Comparison of ENCODE assay signal across 9 cellular contexts in the genomic region with DNA sequence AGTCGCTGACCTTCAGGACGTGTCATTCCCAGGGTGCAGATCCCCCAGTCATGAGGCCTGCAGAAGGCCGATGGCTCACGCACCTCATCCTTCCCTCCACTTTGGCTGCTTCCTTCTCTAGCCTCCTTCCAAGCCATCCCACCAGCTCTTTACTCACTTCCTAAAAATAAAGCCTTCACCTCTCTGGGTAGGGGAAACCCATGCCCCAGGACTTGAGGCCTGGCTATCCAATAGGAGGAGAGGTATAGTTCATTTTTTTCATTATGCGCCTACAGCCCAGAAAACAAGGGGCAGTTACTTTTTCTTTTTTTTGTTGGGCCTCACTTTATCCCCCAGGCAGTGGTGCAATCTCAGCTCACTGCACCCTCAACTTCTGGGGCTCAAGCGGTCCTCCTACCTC.
A peak's percentile ranks its signal among the peaks of the same experiment; 100 is the strongest.
DNase-seq lines count a peak whose midpoint lies in the region; ATAC-seq and TF ChIP-seq lines count a peak whose summit lies in the region.
"Had no signal": no experiment of that assay in that cellular context is flagged by ENCODE, and none has a peak within 500 bp of the region (broad histone marks: within the 10 kb centered on the region; RNA-seq: fewer than 3 reads in every experiment).

No MANE protein-coding gene starts in this region.

- H3K27ac ChIP-seq in OCI-LY1 (ENCODE audit: low read depth, low read length, poor library complexity, severe bottlenecking) = peak overlapping the region; percentile 25

- H4K20me1 ChIP-seq in OCI-LY1 (ENCODE audit: insufficient read depth, low read length) = no peaks in the 10 kb centered on the region

- DNase-seq in stimulated activated naive CD8-positive, alpha-beta T cell treated with anti-CD3 and anti-CD28 coated beads, Interleukin-15, amount 100 ng/mL, for 72 hours = no peak
- no peak for DNase-seq in stimulated activated naive CD8-positive, alpha-beta T cell treated with anti-CD3 and anti-CD28 coated beads, Interleukin-15, Interleukin-2, amounts not matched to agents 100 U/mL and 50 U/mL, for 24 hours
- no peak for DNase-seq in endothelial cell (ENCODE audit: low spot score)
- no peak for DNase-seq in NCI-H526 treated with DMSO at 0.1 percent for 48 hours (lab: John Stamatoyannopoulos, UW)
- no peak for DNase-seq in AG08395 (ENCODE audit: low spot score)
- DNase-seq in occipital lobe (lab: John Stamatoyannopoulos, UW) = no peak
- DNase-seq: NK-92 treated with Interleukin-12 subunit alpha and Interleukin-12 subunit beta, amount 100 ng/mL, for 24 hours had no signal

- peak overlapping the region; percentile 2 to 61 for H3K27ac Mint-ChIP-seq in stimulated activated naive CD8-positive, alpha-beta T cell treated with anti-CD3 and anti-CD28 coated beads, Interleukin-15, amount 100 ng/mL, for 72 hours
- H3K27ac Mint-ChIP-seq in endothelial cell (ENCODE audit: unreplicated experiment) = no peak overlapping the region
- H3K27ac Mint-ChIP-seq: B cell had no signal

- no peak for ATAC-seq in stimulated activated naive CD8-positive, alpha-beta T cell treated with anti-CD3 and anti-CD28 coated beads, Interleukin-15, amount 100 ng/mL, for 72 hours
- ATAC-seq in stimulated activated naive CD8-positive, alpha-beta T cell treated with anti-CD3 and anti-CD28 coated beads, Interleukin-15, Interleukin-2, amounts not matched to agents 100 U/mL and 50 U/mL, for 24 hours = no peak

- no peaks in the 10 kb centered on the region for H3F3A ChIP-seq in OCI-LY1 (ENCODE audit: insufficient read depth, low read length)

- no peak overlapping the region; the same call in 1 of the 2 replicates for H3K4me2 ChIP-seq in OCI-LY1 (ENCODE audit: low read length)

- H3K4me1 ChIP-seq in OCI-LY1 (ENCODE audit: insufficient read depth, low read length, severe bottlenecking) = peaks cover 14% of the 10 kb centered on the region

- H3K9me2 ChIP-seq in OCI-LY1 (ENCODE audit: low read depth, low read length) = no peaks in the 10 kb centered on the region

- H3K9ac ChIP-seq in OCI-LY1 (ENCODE audit: low read length) = no peak overlapping the region

- H3K79me2 ChIP-seq in OCI-LY1 (ENCODE audit: insufficient read depth, low read length) = no peaks in the 10 kb centered on the region

- peaks cover 14% of the 10 kb centered on the region for H3K36me3 Mint-ChIP-seq in endothelial cell (ENCODE audit: low read depth, unreplicated experiment)

- no peaks in the 10 kb centered on the region; the same call in 1 of the 2 replicates for H3K36me3 ChIP-seq in OCI-LY1 (ENCODE audit: insufficient read depth, low read length)

- peaks cover 11% of the 10 kb centered on the region for H3K9me3 ChIP-seq in OCI-LY1 (ENCODE audit: low read length)

- peaks cover 32% of the 10 kb centered on the region for H3K4me1 Mint-ChIP-seq in stimulated activated naive CD8-positive, alpha-beta T cell treated with anti-CD3 and anti-CD28 coated beads, Interleukin-15, amount 100 ng/mL, for 72 hours
- peaks cover 5% of the 10 kb centered on the region for H3K4me1 Mint-ChIP-seq in endothelial cell (ENCODE audit: unreplicated experiment)

- H3K27me3 Mint-ChIP-seq in stimulated activated naive CD8-positive, alpha-beta T cell treated with anti-CD3 and anti-CD28 coated beads, Interleukin-15, amount 100 ng/mL, for 72 hours = no peaks in the 10 kb centered on the region
- H3K27me3 Mint-ChIP-seq in endothelial cell (ENCODE audit: unreplicated experiment) = peaks cover 2% of the 10 kb centered on the region
- H3K27me3 Mint-ChIP-seq: B cell had no signal

- H3K27me3 ChIP-seq in OCI-LY1 (ENCODE audit: insufficient read depth, low read length) = no peaks in the 10 kb centered on the region

- TF ChIP-seq CTCF in OCI-LY1 (IDR thresholded peaks at IDR 0.05; ENCODE audit: low read length) (no peak), endothelial cell (IDR thresholded peaks at IDR 0.05; ENCODE audit: unreplicated experiment) (no peak)

- no peak overlapping the region for H2AFZ ChIP-seq in OCI-LY1 (ENCODE audit: low read length)

- no peak overlapping the region for H3K4me3 Mint-ChIP-seq in stimulated activated naive CD8-positive, alpha-beta T cell treated with anti-CD3 and anti-CD28 coated beads, Interleukin-15, amount 100 ng/mL, for 72 hours
- H3K4me3 Mint-ChIP-seq in endothelial cell (ENCODE audit: unreplicated experiment) = peak overlapping the region; percentile 6
- H3K4me3 Mint-ChIP-seq: B cell had no signal

- H3K4me3 ChIP-seq in OCI-LY1 (ENCODE audit: low read depth, low read length, poor library complexity, severe bottlenecking) = no peak overlapping the region

- peaks cover 12 to 19% of the 10 kb centered on the region in 2 donors for H3K9me3 Mint-ChIP-seq in stimulated activated naive CD8-positive, alpha-beta T cell treated with anti-CD3 and anti-CD28 coated beads, Interleukin-15, amount 100 ng/mL, for 72 hours
- no peaks in the 10 kb centered on the region for H3K9me3 Mint-ChIP-seq in endothelial cell (ENCODE audit: unreplicated experiment)
